Comparison of ENCODE assay signal across 9 cellular contexts in the genomic region with DNA sequence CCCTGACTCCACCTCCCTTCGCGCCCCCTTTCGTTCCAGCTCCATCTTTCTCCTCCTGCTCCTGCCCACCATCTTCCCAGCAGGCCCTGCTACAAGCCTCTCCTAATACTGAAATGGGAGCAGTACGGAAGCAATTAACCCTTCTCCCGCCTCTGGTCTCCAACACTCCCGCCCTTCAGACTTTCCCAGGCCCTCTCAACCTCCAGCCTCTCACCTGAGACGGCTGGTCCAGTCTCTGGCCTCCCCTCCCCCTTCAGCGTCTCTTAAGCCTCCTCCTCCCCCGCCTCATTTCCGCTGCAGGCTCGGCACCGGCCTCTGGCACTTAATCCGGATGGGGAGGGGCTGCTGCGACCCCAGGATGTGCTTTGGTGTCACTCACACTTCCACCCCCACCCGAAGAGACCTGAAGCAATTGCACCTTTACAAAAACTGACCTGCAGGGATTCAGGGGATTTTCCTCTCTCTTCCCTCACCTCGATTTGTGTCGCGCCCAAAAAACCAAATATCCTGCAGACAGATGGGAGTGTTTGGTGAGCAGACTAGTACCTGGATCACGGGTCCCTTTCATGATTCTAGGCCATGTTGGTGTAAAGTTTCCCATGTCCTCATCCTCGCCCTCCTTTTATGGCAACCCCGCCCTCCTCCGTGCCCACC. TPM values are rescaled to one million over a fixed set of nuclear protein-coding genes. Genes with fewer than 3 reads are reported as not detected.
DNase-seq lines count a peak whose midpoint lies in the region; ATAC-seq and TF ChIP-seq lines count a peak whose summit lies in the region.
"Had no signal": no experiment of that assay in that cellular context is flagged by ENCODE, and none has a peak within 500 bp of the region (broad histone marks: within the 10 kb centered on the region; RNA-seq: fewer than 3 reads in every experiment).

No MANE protein-coding gene starts in this region.

- peak overlapping the region; percentile 57 for H3K27ac ChIP-seq in HL-60 (replicated peaks)

- TF ChIP-seq CTCF in HL-60 (IDR thresholded peaks at IDR 0.05; ENCODE audit: insufficient read depth, low read length) (no peak), kidney epithelial cell (IDR thresholded peaks at IDR 0.05; ENCODE audit: insufficient read depth, low read length, poor library complexity, severe bottlenecking) (no peak)

- peak; percentile 64 for ATAC-seq in GM19372 (IDR thresholded peaks at IDR 0.05; ENCODE audit: low read depth, unreplicated experiment)
- peak; percentile 82 for ATAC-seq in SK-N-SH treated with all-trans-retinoic acid at 6 μM for 48 hours
- no peak for ATAC-seq in HG02840 (IDR thresholded peaks at IDR 0.05; ENCODE audit: low FRiP score, unreplicated experiment)

- no peaks in the 10 kb centered on the region for H3K27me3 ChIP-seq in HL-60 (ENCODE audit: insufficient read depth, poor library complexity, severe bottlenecking)
- H3K27me3 ChIP-seq in kidney epithelial cell (ENCODE audit: control insufficient read depth, insufficient read depth, low read length): no peaks in the 10 kb centered on the region

- DNase-seq in CD1c-positive myeloid dendritic cell (ENCODE audit: extremely low spot score): peak; percentile 1
- peak in 1 of 2 experiments; percentile 11 for DNase-seq in HL-60 (ENCODE audit: low read depth in 1 of 2, low spot score in 1 of 2)
- peak; percentile 85 for DNase-seq in cerebellar cortex (ENCODE audit: low spot score)
- DNase-seq in kidney epithelial cell (ENCODE audit: low read depth): peak; percentile 34
- peak; percentile 18 to 29 (median 27) for DNase-seq in stimulated activated CD4-positive, alpha-beta T cell treated with anti-CD3 and anti-CD28 coated beads, Interleukin-12 subunit alpha, Interleukin-12 subunit beta, amount 100 ng/mL, for 48 hours (ENCODE audit: low read depth in 2 of 3, low spot score in 1 of 3)

- peak overlapping the region; percentile 49 for H3K4me3 ChIP-seq in HL-60 (replicated peaks; ENCODE audit: insufficient read depth, low read length)
- peak overlapping the region; percentile 70 for H3K4me3 ChIP-seq in kidney epithelial cell (ENCODE audit: low read depth, low read length)

- no peaks in the 10 kb centered on the region for H3K36me3 ChIP-seq in kidney epithelial cell (ENCODE audit: control insufficient read depth, insufficient read depth, low read length)

TF ChIP-seq in SK-N-SH treated with all-trans-retinoic acid at 6 μM for 48 hours, 23 proteins besides CTCF, POLR2A, EP300 and RAD21:
- no peak; the same call in 1 of the 2 replicates for TF ChIP-seq TCF4 (CRISPR knock-in tag; IDR thresholded peaks at IDR 0.05; ENCODE audit: borderline replicate concordance)
- TF ChIP-seq PPARA (CRISPR knock-in tag; IDR thresholded peaks at IDR 0.05; ENCODE audit: borderline replicate concordance): no peak
- TF ChIP-seq, protein P1, sequence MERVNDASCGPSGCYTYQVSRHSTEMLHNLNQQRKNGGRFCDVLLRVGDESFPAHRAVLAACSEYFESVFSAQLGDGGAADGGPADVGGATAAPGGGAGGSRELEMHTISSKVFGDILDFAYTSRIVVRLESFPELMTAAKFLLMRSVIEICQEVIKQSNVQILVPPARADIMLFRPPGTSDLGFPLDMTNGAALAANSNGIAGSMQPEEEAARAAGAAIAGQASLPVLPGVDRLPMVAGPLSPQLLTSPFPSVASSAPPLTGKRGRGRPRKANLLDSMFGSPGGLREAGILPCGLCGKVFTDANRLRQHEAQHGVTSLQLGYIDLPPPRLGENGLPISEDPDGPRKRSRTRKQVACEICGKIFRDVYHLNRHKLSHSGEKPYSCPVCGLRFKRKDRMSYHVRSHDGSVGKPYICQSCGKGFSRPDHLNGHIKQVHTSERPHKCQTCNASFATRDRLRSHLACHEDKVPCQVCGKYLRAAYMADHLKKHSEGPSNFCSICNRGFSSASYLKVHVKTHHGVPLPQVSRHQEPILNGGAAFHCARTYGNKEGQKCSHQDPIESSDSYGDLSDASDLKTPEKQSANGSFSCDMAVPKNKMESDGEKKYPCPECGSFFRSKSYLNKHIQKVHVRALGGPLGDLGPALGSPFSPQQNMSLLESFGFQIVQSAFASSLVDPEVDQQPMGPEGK (CRISPR knock-in tag; IDR thresholded peaks at IDR 0.05; ENCODE audit: borderline replicate concordance): no peak
- TF ChIP-seq SNAI2 (CRISPR knock-in tag; IDR thresholded peaks at IDR 0.05): no peak
- no peak for TF ChIP-seq BACH2 (CRISPR knock-in tag; IDR thresholded peaks at IDR 0.05; ENCODE audit: borderline replicate concordance)
- TF ChIP-seq ZC3H10 (CRISPR knock-in tag; IDR thresholded peaks at IDR 0.05): no peak
- TF ChIP-seq, protein P2, sequence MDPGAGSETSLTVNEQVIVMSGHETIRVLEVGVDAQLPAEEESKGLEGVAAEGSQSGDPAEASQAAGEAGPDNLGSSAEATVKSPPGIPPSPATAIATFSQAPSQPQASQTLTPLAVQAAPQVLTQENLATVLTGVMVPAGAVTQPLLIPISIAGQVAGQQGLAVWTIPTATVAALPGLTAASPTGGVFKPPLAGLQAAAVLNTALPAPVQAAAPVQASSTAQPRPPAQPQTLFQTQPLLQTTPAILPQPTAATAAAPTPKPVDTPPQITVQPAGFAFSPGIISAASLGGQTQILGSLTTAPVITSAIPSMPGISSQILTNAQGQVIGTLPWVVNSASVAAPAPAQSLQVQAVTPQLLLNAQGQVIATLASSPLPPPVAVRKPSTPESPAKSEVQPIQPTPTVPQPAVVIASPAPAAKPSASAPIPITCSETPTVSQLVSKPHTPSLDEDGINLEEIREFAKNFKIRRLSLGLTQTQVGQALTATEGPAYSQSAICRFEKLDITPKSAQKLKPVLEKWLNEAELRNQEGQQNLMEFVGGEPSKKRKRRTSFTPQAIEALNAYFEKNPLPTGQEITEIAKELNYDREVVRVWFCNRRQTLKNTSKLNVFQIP (CRISPR knock-in tag; IDR thresholded peaks at IDR 0.05; ENCODE audit: borderline replicate concordance, low read depth): no peak
- TF ChIP-seq ZFP3 (CRISPR knock-in tag; IDR thresholded peaks at IDR 0.05): no peak
- no peak for TF ChIP-seq GLIS3 (CRISPR knock-in tag; IDR thresholded peaks at IDR 0.05)
- TF ChIP-seq, protein P3, sequence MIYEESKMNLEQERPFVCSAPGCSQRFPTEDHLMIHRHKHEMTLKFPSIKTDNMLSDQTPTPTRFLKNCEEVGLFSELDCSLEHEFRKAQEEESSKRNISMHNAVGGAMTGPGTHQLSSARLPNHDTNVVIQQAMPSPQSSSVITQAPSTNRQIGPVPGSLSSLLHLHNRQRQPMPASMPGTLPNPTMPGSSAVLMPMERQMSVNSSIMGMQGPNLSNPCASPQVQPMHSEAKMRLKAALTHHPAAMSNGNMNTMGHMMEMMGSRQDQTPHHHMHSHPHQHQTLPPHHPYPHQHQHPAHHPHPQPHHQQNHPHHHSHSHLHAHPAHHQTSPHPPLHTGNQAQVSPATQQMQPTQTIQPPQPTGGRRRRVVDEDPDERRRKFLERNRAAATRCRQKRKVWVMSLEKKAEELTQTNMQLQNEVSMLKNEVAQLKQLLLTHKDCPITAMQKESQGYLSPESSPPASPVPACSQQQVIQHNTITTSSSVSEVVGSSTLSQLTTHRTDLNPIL (CRISPR knock-in tag; IDR thresholded peaks at IDR 0.05; ENCODE audit: low read depth): no peak
- no peak for TF ChIP-seq CSDC2 (CRISPR knock-in tag; IDR thresholded peaks at IDR 0.05)
- no peak for TF ChIP-seq TOX (CRISPR knock-in tag; IDR thresholded peaks at IDR 0.05; ENCODE audit: borderline replicate concordance)
- TF ChIP-seq ZNF565 (CRISPR knock-in tag; conservative IDR thresholded peaks at IDR 0.05; ENCODE audit: low read depth): no peak
- no peak for TF ChIP-seq ZNF8 (CRISPR knock-in tag; IDR thresholded peaks at IDR 0.05)
- no peak for TF ChIP-seq ISL1 (CRISPR knock-in tag; IDR thresholded peaks at IDR 0.05)
- TF ChIP-seq, protein P4, sequence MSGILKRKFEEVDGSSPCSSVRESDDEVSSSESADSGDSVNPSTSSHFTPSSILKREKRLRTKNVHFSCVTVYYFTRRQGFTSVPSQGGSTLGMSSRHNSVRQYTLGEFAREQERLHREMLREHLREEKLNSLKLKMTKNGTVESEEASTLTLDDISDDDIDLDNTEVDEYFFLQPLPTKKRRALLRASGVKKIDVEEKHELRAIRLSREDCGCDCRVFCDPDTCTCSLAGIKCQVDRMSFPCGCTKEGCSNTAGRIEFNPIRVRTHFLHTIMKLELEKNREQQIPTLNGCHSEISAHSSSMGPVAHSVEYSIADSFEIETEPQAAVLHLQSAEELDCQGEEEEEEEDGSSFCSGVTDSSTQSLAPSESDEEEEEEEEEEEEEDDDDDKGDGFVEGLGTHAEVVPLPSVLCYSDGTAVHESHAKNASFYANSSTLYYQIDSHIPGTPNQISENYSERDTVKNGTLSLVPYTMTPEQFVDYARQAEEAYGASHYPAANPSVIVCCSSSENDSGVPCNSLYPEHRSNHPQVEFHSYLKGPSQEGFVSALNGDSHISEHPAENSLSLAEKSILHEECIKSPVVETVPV (CRISPR knock-in tag; IDR thresholded peaks at IDR 0.05): no peak
- no peak for TF ChIP-seq ESRRG (CRISPR knock-in tag; IDR thresholded peaks at IDR 0.05)

RNA-seq across cellular contexts. Expression of a gene that starts 0.7 kb away (rescaled TPM):
- 89.6 and 91.3 TPM in 2 replicates for total RNA-seq in kidney epithelial cell

RNA-seq across cellular contexts. Expression of a gene that starts 22.3 kb away (rescaled TPM):
- 0.21 TPM in 1 of 2 replicates, not detected in the other for total RNA-seq in kidney epithelial cell
- total RNA-seq: T-helper 1 cell treated with Interleukin-12 subunit alpha and Interleukin-12 subunit beta and Interleukin-4 antibody, amounts not matched to agents 30 ng/mL and 1 ng/mL, for 36 hours had no signal

RNA-seq across cellular contexts. Expression of a gene that starts 39.4 kb away (rescaled TPM):
- total RNA-seq in kidney epithelial cell: 80.8 and 84.0 TPM in 2 replicates

RNA-seq across cellular contexts. Expression of a gene that starts 56.5 kb away (rescaled TPM):
- 74.2 and 81.3 TPM in 2 replicates for total RNA-seq in kidney epithelial cell
